ENCODE assay signal across 1 cellular context in the genomic region with DNA sequence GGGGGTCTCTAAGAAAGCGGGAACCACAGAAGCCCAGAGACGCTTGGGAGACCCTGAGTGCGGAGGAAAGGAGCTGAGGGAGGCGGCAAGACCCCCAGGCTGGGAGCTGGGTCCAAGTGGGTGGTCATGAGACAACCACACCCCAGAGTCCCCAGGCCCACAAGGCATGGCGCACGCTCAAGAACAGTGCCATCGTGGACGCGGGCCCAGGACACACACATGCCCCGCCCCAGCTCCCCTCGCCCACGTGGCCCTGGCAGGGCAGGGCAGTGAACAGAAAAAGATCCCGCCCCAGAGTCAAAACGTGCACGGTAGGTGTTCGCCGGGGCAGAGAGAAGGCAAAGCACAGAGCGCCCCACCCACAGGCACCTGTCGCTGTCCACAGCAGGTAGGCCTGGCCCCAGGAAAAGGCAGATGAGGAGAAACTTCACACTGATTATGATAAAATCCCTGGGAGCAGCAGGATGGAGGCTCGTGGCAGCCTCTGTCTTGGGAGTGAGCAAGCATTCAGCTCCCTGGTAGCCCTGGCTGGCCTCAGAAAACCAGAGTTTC.
A peak's percentile ranks its signal among the peaks of the same experiment; 100 is the strongest.
TF ChIP-seq lines count a peak whose summit lies in the region.

No MANE protein-coding gene starts in this region.

TF ChIP-seq in HepG2, 621 proteins besides CTCF, POLR2A, EP300 and RAD21:
- TF ChIP-seq, protein P1, sequence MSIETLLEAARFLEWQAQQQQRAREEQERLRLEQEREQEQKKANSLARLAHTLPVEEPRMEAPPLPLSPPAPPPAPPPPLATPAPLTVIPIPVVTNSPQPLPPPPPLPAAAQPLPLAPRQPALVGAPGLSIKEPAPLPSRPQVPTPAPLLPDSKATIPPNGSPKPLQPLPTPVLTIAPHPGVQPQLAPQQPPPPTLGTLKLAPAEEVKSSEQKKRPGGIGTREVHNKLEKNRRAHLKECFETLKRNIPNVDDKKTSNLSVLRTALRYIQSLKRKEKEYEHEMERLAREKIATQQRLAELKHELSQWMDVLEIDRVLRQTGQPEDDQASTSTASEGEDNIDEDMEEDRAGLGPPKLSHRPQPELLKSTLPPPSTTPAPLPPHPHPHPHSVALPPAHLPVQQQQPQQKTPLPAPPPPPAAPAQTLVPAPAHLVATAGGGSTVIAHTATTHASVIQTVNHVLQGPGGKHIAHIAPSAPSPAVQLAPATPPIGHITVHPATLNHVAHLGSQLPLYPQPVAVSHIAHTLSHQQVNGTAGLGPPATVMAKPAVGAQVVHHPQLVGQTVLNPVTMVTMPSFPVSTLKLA (IDR thresholded peaks at IDR 0.05), result peak; percentile 70
- TF ChIP-seq ZNF776 (CRISPR knock-in tag; IDR thresholded peaks at IDR 0.05) (peak; percentile 19; the same call in 1 of the 2 replicates), EZH2 (conservative IDR thresholded peaks at IDR 0.05; ENCODE audit: low read depth, low read length) (no peak), ZNF768 (CRISPR knock-in tag; IDR thresholded peaks at IDR 0.05) (0 out of 2 replicates have a peak, but pooled peaks have one; percentile 12)
- TF ChIP-seq, protein P2, sequence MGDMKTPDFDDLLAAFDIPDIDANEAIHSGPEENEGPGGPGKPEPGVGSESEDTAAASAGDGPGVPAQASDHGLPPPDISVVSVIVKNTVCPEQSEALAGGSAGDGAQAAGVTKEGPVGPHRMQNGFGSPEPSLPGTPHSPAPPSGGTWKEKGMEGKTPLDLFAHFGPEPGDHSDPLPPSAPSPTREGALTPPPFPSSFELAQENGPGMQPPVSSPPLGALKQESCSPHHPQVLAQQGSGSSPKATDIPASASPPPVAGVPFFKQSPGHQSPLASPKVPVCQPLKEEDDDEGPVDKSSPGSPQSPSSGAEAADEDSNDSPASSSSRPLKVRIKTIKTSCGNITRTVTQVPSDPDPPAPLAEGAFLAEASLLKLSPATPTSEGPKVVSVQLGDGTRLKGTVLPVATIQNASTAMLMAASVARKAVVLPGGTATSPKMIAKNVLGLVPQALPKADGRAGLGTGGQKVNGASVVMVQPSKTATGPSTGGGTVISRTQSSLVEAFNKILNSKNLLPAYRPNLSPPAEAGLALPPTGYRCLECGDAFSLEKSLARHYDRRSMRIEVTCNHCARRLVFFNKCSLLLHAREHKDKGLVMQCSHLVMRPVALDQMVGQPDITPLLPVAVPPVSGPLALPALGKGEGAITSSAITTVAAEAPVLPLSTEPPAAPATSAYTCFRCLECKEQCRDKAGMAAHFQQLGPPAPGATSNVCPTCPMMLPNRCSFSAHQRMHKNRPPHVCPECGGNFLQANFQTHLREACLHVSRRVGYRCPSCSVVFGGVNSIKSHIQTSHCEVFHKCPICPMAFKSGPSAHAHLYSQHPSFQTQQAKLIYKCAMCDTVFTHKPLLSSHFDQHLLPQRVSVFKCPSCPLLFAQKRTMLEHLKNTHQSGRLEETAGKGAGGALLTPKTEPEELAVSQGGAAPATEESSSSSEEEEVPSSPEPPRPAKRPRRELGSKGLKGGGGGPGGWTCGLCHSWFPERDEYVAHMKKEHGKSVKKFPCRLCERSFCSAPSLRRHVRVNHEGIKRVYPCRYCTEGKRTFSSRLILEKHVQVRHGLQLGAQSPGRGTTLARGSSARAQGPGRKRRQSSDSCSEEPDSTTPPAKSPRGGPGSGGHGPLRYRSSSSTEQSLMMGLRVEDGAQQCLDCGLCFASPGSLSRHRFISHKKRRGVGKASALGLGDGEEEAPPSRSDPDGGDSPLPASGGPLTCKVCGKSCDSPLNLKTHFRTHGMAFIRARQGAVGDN (CRISPR knock-in tag; IDR thresholded peaks at IDR 0.05), result peak; percentile 9; the same call in 1 of the 2 replicates
